Comparison of ENCODE assay signal across 14 cellular contexts in genomic region chr4:139934786-139935330, GRCh38.
DNase-seq lines count a peak whose midpoint lies in the region; ATAC-seq and TF ChIP-seq lines count a peak whose summit lies in the region.
"Had no signal": no experiment of that assay in that cellular context is flagged by ENCODE, and none has a peak within 500 bp of the region (broad histone marks: within the 10 kb centered on the region; RNA-seq: fewer than 3 reads in every experiment).

No MANE protein-coding gene starts in this region.

- H3K9me3 Mint-ChIP-seq in mesothelial cell of epicardium = no peaks in the 10 kb centered on the region
- H3K9me3 Mint-ChIP-seq: activated T-cell treated with anti-CD3 and anti-CD28 coated beads, Interleukin-2, amount 50 U/mL, for 4 hours had no signal

- DNase-seq in NCI-H1092 treated with DMSO at 0.1 percent for 48 hours (lab: John Stamatoyannopoulos, UW) (peak; percentile 87), NCI-H146 treated with DMSO at 0.1 percent for 48 hours (lab: John Stamatoyannopoulos, UW; ENCODE audit: unreplicated experiment) (peak; percentile 64), mesothelial cell of epicardium (ENCODE audit: low spot score in 2 of 2, unreplicated experiment in 2 of 2) (no peak), cerebellar nuclear complex (lab: John Stamatoyannopoulos, UW) (no peak), COLO668 (lab: John Stamatoyannopoulos, UW; ENCODE audit: unreplicated experiment) (no peak)
- DNase-seq: activated T-cell treated with anti-CD3 and anti-CD28 coated beads, Interleukin-2, amount 50 U/mL, for 4 hours; brain microvascular endothelial cell; HCEC 1CT; left colon; NCI-H226; stimulated activated CD4-positive, alpha-beta T cell treated with anti-CD3 and anti-CD28 coated beads, Interleukin-4, amount 100 ng/mL, for 4 hours had no signal

- H3K27me3 Mint-ChIP-seq in mesothelial cell of epicardium (ENCODE audit: low read depth) = no peaks in the 10 kb centered on the region
- H3K27me3 Mint-ChIP-seq: activated naive CD8-positive, alpha-beta T cell had no signal

- no peaks in the 10 kb centered on the region for H3K36me3 Mint-ChIP-seq in mesothelial cell of epicardium
- H3K36me3 Mint-ChIP-seq: activated naive CD8-positive, alpha-beta T cell had no signal

- H3K27ac Mint-ChIP-seq in mesothelial cell of epicardium = peak overlapping the region; percentile 32
- H3K27ac Mint-ChIP-seq: activated naive CD8-positive, alpha-beta T cell had no signal

- H3K4me3 Mint-ChIP-seq in mesothelial cell of epicardium = no peak overlapping the region
- H3K4me3 Mint-ChIP-seq: activated naive CD8-positive, alpha-beta T cell; activated T-cell treated with anti-CD3 and anti-CD28 coated beads, Interleukin-2, amount 50 U/mL, for 4 hours had no signal

- ATAC-seq in SK-N-SH treated with all-trans-retinoic acid at 6 μM for 48 hours = peak; percentile 67; the same call in 2 of the 3 replicates
- ATAC-seq in HG03139 (IDR thresholded peaks at IDR 0.05; ENCODE audit: unreplicated experiment) = no peak
- ATAC-seq: activated T-cell treated with anti-CD3 and anti-CD28 coated beads, Interleukin-2, amount 50 U/mL, for 4 hours; left colon had no signal

- no peak for TF ChIP-seq CTCF in mesothelial cell of epicardium (IDR thresholded peaks at IDR 0.05; ENCODE audit: unreplicated experiment)

- peaks cover 8% of the 10 kb centered on the region for H3K4me1 Mint-ChIP-seq in mesothelial cell of epicardium

TF ChIP-seq in SK-N-SH treated with all-trans-retinoic acid at 6 μM for 48 hours, 23 proteins besides CTCF, POLR2A, EP300 and RAD21:
- TF ChIP-seq TSHZ2 (CRISPR knock-in tag; IDR thresholded peaks at IDR 0.05) (peak; percentile 76), ZNF70 (CRISPR knock-in tag; IDR thresholded peaks at IDR 0.05) (no peak)

Comparison
In these comparisons a context has a peak if more than half of its experiments do, and no peak if none do; other contexts are left out.
1. DNase-seq: peak in NCI-H1092 treated with DMSO at 0.1 percent for 48 hours (single experiment) and NCI-H146 treated with DMSO at 0.1 percent for 48 hours (single experiment); none in mesothelial cell of epicardium (0 of 2), cerebellar nuclear complex (0 of 2) and COLO668 (single experiment).